In genomic region chr7:73727963-73728362, GRCh38 we compare ENCODE assay signal across 34 cellular contexts. TPM values are rescaled to one million over a fixed set of nuclear protein-coding genes. Genes with fewer than 3 reads are reported as not detected.
"Had no signal": no experiment of that assay in that cellular context is flagged by ENCODE, and none has a peak within 500 bp of the region (broad histone marks: within the 10 kb centered on the region; RNA-seq: fewer than 3 reads in every experiment).

No MANE protein-coding gene starts in this region.

- H3K9me3 ChIP-seq: MG63 had no signal

- FAIRE-seq: colon, RCC 7860 had no signal

- H3K36me3 ChIP-seq: brain microvascular endothelial cell, MG63, WERI-Rb-1 had no signal

- ATAC-seq: activated CD8-positive, alpha-beta memory T cell treated with anti-CD3 and anti-CD28 coated beads, Interleukin-2, amount 10 ng/mL, durations not matched to agents 7 days and 5 days had no signal

- H3K4me3 ChIP-seq: MG63, PC-9 had no signal

- H3K27ac ChIP-seq: brain microvascular endothelial cell, PC-9, WERI-Rb-1 had no signal

- H3K27me3 ChIP-seq: brain microvascular endothelial cell, MG63 had no signal

- H2AFZ ChIP-seq: PC-9 had no signal

- H3K4me2 ChIP-seq: PC-9 had no signal

- DNase-seq: activated CD4-positive, alpha-beta memory T cell treated with anti-CD3 and anti-CD28 coated beads, Interleukin-2, amount 10 ng/mL, durations not matched to agents 7 days and 5 days; activated CD4-positive, alpha-beta T cell treated with anti-CD3 and anti-CD28 coated beads for 1 hour; activated CD4-positive, alpha-beta T cell treated with anti-CD3 and anti-CD28 coated beads for 48 hours; activated CD4-positive, CD25-positive, alpha-beta regulatory T cell; activated CD8-positive, alpha-beta memory T cell treated with anti-CD3 and anti-CD28 coated beads for 24 hours; activated CD8-positive, alpha-beta memory T cell treated with anti-CD3 and anti-CD28 coated beads, Interleukin-2, amount 10 ng/mL, durations not matched to agents 7 days and 5 days; activated CD8-positive, alpha-beta memory T cell treated with anti-CD3 and anti-CD28 coated beads, Interleukin-2, amount 50 U/mL, for 48 hours; activated effector memory CD4-positive, alpha-beta T cell treated with anti-CD3 and anti-CD28 coated beads, Interleukin-2, amount 50 U/mL, for 16 hours; activated naive CD4-positive, alpha-beta T cell; activated naive CD4-positive, alpha-beta T cell treated with anti-CD3 and anti-CD28 coated beads, Interleukin-2, amount 50 U/mL, for 16 hours; activated naive CD8-positive, alpha-beta T cell treated with anti-CD3 and anti-CD28 coated beads for 36 hours; activated T-cell treated with anti-CD3 and anti-CD28 coated beads, Interleukin-2, amount 50 U/mL, for 48 hours; amniotic stem cell; aorta; brain microvascular endothelial cell; central memory CD4-positive, alpha-beta T cell; MG63; NCI-H1092; NCI-H1436 treated with DMSO at 0.1 percent for 48 hours; NCI-H1694 treated with DMSO at 0.1 percent for 48 hours; NCI-H2029; NCI-H345; NCI-H510A; NCI-H526; NCI-H748 treated with DMSO at 0.1 percent for 48 hours; NK-92 treated with Interleukin-12 subunit alpha and Interleukin-12 subunit beta, amount 100 ng/mL, for 24 hours; PC-9; Right ventricle myocardium superior; T1000; WERI-Rb-1 had no signal

RNA-seq across cellular contexts. Expression of gene CLDN3, which starts 42.1 kb away (rescaled TPM):
- total RNA-seq: activated CD4-positive, alpha-beta memory T cell treated with anti-CD3 and anti-CD28 coated beads, Interleukin-2, amount 10 ng/mL, durations not matched to agents 7 days and 5 days; activated CD8-positive, alpha-beta memory T cell treated with anti-CD3 and anti-CD28 coated beads, Interleukin-2, amount 10 ng/mL, durations not matched to agents 7 days and 5 days; activated naive CD8-positive, alpha-beta T cell treated with anti-CD3 and anti-CD28 coated beads for 36 hours; aorta; Right ventricle myocardium superior; T-helper 1 cell treated with Interleukin-12 subunit alpha and Interleukin-12 subunit beta and Interleukin-4 antibody, amounts not matched to agents 30 ng/mL and 1 ng/mL, for 36 hours; T-helper 2 cell treated with Interferon-gamma antibody and Interleukin-4, amounts not matched to agents 100 ng/mL and 5 ng/mL, for 36 hours had no signal
